18 cellular contexts compared by ENCODE assay signal in genomic region chr6:106800379-106800778, GRCh38.
"Had no signal": no experiment of that assay in that cellular context is flagged by ENCODE, and none has a peak within 500 bp of the region (broad histone marks: within the 10 kb centered on the region; RNA-seq: fewer than 3 reads in every experiment).

No MANE protein-coding gene starts in this region.

- H3K36me3 Mint-ChIP-seq: activated naive CD4-positive, alpha-beta T cell treated with anti-CD3 and anti-CD28 coated beads, Interleukin-2, amount 10 ng/mL, durations not matched to agents 7 days and 5 days; immature natural killer cell; naive B cell; stimulated activated memory B cell treated with anti-CD40 and anti-IgM and Interleukin-4, amounts not matched to agents 10 μg/mL and 1 μg/mL and 100 μg/mL, for 72 hours had no signal

- ATAC-seq: left cardiac atrium; lower lobe of right lung; stimulated activated memory B cell treated with anti-CD40 and anti-IgM and Interleukin-4, amounts not matched to agents 10 μg/mL and 1 μg/mL and 100 μg/mL, for 72 hours; T-helper 17 cell had no signal

- H3K27ac Mint-ChIP-seq: activated CD4-positive, alpha-beta memory T cell treated with anti-CD3 and anti-CD28 coated beads, Interleukin-2, amount 10 ng/mL, durations not matched to agents 7 days and 5 days; activated naive CD4-positive, alpha-beta T cell treated with anti-CD3 and anti-CD28 coated beads, Interleukin-2, amount 10 ng/mL, durations not matched to agents 7 days and 5 days; activated T-cell treated with anti-CD3 and anti-CD28 coated beads, Interleukin-2, amount 50 U/mL, for 24 hours; immature natural killer cell; naive B cell; stimulated activated memory B cell treated with anti-CD40 and anti-IgM and Interleukin-4, amounts not matched to agents 10 μg/mL and 1 μg/mL and 100 μg/mL, for 72 hours; T-helper 17 cell had no signal

- H3K27ac ChIP-seq: lower lobe of right lung, neutrophil, tibial artery, vagina had no signal

- H3K4me3 Mint-ChIP-seq: activated CD4-positive, alpha-beta memory T cell treated with anti-CD3 and anti-CD28 coated beads, Interleukin-2, amount 10 ng/mL, durations not matched to agents 7 days and 5 days; activated naive CD4-positive, alpha-beta T cell treated with anti-CD3 and anti-CD28 coated beads, Interleukin-2, amount 10 ng/mL, durations not matched to agents 7 days and 5 days; activated T-cell treated with anti-CD3 and anti-CD28 coated beads, Interleukin-2, amount 50 U/mL, for 24 hours; immature natural killer cell; naive B cell; stimulated activated memory B cell treated with anti-CD40 and anti-IgM and Interleukin-4, amounts not matched to agents 10 μg/mL and 1 μg/mL and 100 μg/mL, for 72 hours; T-helper 17 cell had no signal

- H3K27me3 ChIP-seq: cardiac muscle cell, neutrophil, tibial artery, vagina had no signal

- H3K9me3 Mint-ChIP-seq: activated CD4-positive, alpha-beta memory T cell treated with anti-CD3 and anti-CD28 coated beads, Interleukin-2, amount 10 ng/mL, durations not matched to agents 7 days and 5 days; activated naive CD4-positive, alpha-beta T cell treated with anti-CD3 and anti-CD28 coated beads, Interleukin-2, amount 10 ng/mL, durations not matched to agents 7 days and 5 days; activated T-cell treated with anti-CD3 and anti-CD28 coated beads, Interleukin-2, amount 50 U/mL, for 24 hours; immature natural killer cell; stimulated activated memory B cell treated with anti-CD40 and anti-IgM and Interleukin-4, amounts not matched to agents 10 μg/mL and 1 μg/mL and 100 μg/mL, for 72 hours had no signal

- H3K9me3 ChIP-seq: lower lobe of right lung, neutrophil, tibial artery, vagina had no signal

- H3K4me1 ChIP-seq: lower lobe of right lung, tibial artery had no signal

- H3K4me1 Mint-ChIP-seq: T-helper 17 cell had no signal

- H3K36me3 ChIP-seq: cardiac muscle cell, lower lobe of right lung, neutrophil, tibial artery, vagina had no signal

- FAIRE-seq: astrocyte, frontal cortex had no signal

- H3K4me3 ChIP-seq: cardiac muscle cell, lower lobe of right lung, tibial artery, vagina had no signal

- H3K27me3 Mint-ChIP-seq: naive B cell; stimulated activated memory B cell treated with anti-CD40 and anti-IgM and Interleukin-4, amounts not matched to agents 10 μg/mL and 1 μg/mL and 100 μg/mL, for 72 hours had no signal

- DNase-seq: activated CD4-positive, alpha-beta memory T cell treated with anti-CD3 and anti-CD28 coated beads, Interleukin-2, amount 10 ng/mL, durations not matched to agents 7 days and 5 days; activated CD4-positive, alpha-beta T cell treated with anti-CD3 and anti-CD28 coated beads for 4 hours; activated naive CD4-positive, alpha-beta T cell treated with anti-CD3 and anti-CD28 coated beads, Interleukin-2, amount 10 ng/mL, durations not matched to agents 7 days and 5 days; activated T-cell treated with anti-CD3 and anti-CD28 coated beads, Interleukin-2, amount 50 U/mL, for 24 hours; head of caudate nucleus; immature natural killer cell; left cardiac atrium; lower lobe of right lung; naive B cell; stimulated activated CD4-positive, alpha-beta T cell treated with anti-CD3 and anti-CD28 coated beads, Interleukin-2, amount 100 ng/mL, for 48 hours; T-helper 17 cell; tibial artery had no signal
